In genomic region chr9:130922815-130923610, GRCh38 we compare ENCODE assay signal across 2 cellular contexts.
TF ChIP-seq lines count a peak whose summit lies in the region.

No MANE protein-coding gene starts in this region.

TF ChIP-seq in GM23338, 12 proteins besides CTCF, POLR2A, EP300 and RAD21:
- TF ChIP-seq EZH2phosphoT487 (IDR thresholded peaks at IDR 0.05; ENCODE audit: unreplicated experiment) = no peak

TF ChIP-seq in IMR-90, 13 proteins besides CTCF, POLR2A, EP300 and RAD21:
- TF ChIP-seq BHLHE40 (IDR thresholded peaks at IDR 0.05; ENCODE audit: low read depth, low read length) (no peak), SMC3 (IDR thresholded peaks at IDR 0.05; ENCODE audit: low read depth, low read length) (no peak), MAFK (IDR thresholded peaks at IDR 0.05; ENCODE audit: low read depth, low read length) (no peak), NFE2L2 (IDR thresholded peaks at IDR 0.05; ENCODE audit: low read depth, low read length) (no peak), RFX5 (IDR thresholded peaks at IDR 0.05; ENCODE audit: low read depth, low read length) (no peak)
TF ChIP-seq in IMR-90: peak in this region for 0.
